21 cellular contexts compared by ENCODE assay signal in the genomic region with DNA sequence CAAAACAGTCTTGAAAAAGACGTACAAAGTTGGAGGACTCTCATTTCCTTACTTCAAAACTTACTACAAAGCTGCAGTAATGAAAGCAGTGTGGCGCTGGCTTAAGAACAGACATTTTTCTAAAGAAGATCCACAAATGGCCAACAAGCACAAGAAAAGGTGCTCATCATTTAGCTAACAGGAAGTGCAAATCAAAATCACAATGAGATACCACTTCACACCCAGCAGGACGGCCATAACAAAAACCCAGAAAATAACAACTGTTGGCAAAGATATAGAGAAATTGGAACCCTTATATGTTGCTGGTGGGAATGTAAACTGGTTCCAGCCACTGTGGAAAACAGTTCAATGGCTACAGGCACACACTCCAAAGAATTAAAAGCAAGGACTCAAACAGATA. TPM values are rescaled to one million over a fixed set of nuclear protein-coding genes. Genes with fewer than 3 reads are reported as not detected.
"Had no signal": no experiment of that assay in that cellular context is flagged by ENCODE, and none has a peak within 500 bp of the region (broad histone marks: within the 10 kb centered on the region; RNA-seq: fewer than 3 reads in every experiment).

No MANE protein-coding gene starts in this region.

- H3K9me3 Mint-ChIP-seq: activated naive CD8-positive, alpha-beta T cell treated with anti-CD3 and anti-CD28 coated beads for 36 hours; dendritic cell treated with granulocyte-macrophage colony-stimulating factor and Interleukin-4, amounts not matched to agents 40 ng/mL and 50 ng/mL, for 4 days; stimulated activated effector memory CD8-positive, alpha-beta T cell treated with anti-CD3 and anti-CD28 coated beads, Interleukin-12 subunit alpha, Interleukin-12 subunit beta, amount 100 ng/mL, for 72 hours had no signal

- H3K4me3 ChIP-seq: body of pancreas, lung, thyroid gland, uterus had no signal

- ATAC-seq: activated CD8-positive, alpha-beta T cell treated with anti-CD3 and anti-CD28 coated beads, Interleukin-2, amount 10 ng/mL, durations not matched to agents 7 days and 5 days; body of pancreas; left colon; stimulated activated effector memory CD8-positive, alpha-beta T cell treated with anti-CD3 and anti-CD28 coated beads, Interleukin-12 subunit alpha, Interleukin-12 subunit beta, amount 100 ng/mL, for 72 hours had no signal

- H3K4me3 Mint-ChIP-seq: activated CD8-positive, alpha-beta T cell treated with anti-CD3 and anti-CD28 coated beads, Interleukin-2, amount 10 ng/mL, durations not matched to agents 7 days and 5 days; activated naive CD8-positive, alpha-beta T cell treated with anti-CD3 and anti-CD28 coated beads for 36 hours; dendritic cell treated with granulocyte-macrophage colony-stimulating factor and Interleukin-4, amounts not matched to agents 40 ng/mL and 50 ng/mL, for 4 days; stimulated activated effector memory CD8-positive, alpha-beta T cell treated with anti-CD3 and anti-CD28 coated beads, Interleukin-12 subunit alpha, Interleukin-12 subunit beta, amount 100 ng/mL, for 72 hours had no signal

- H3K36me3 ChIP-seq: thyroid gland, uterus had no signal

- DNase-seq: activated CD4-positive, alpha-beta T cell treated with anti-CD3 and anti-CD28 coated beads for 48 hours; activated CD8-positive, alpha-beta memory T cell treated with anti-CD3 and anti-CD28 coated beads, Interleukin-2, amount 50 U/mL, for 4 hours; activated CD8-positive, alpha-beta T cell treated with anti-CD3 and anti-CD28 coated beads, Interleukin-2, amount 10 ng/mL, durations not matched to agents 7 days and 5 days; activated naive CD8-positive, alpha-beta T cell treated with anti-CD3 and anti-CD28 coated beads for 36 hours; activated T-cell treated with anti-CD3 and anti-CD28 coated beads, Interleukin-2, amount 50 U/mL, for 48 hours; amygdala; body of pancreas; cerebellar nuclear complex; effector memory CD4-positive, alpha-beta T cell; foreskin melanocyte; head of caudate nucleus; left colon; midbrain; posterior cingulate gyrus; retina; thyroid gland; uterus had no signal

- H3K27me3 ChIP-seq: body of pancreas, uterus had no signal

- H3K27ac Mint-ChIP-seq: activated CD8-positive, alpha-beta T cell treated with anti-CD3 and anti-CD28 coated beads, Interleukin-2, amount 10 ng/mL, durations not matched to agents 7 days and 5 days; activated naive CD8-positive, alpha-beta T cell treated with anti-CD3 and anti-CD28 coated beads for 36 hours; dendritic cell treated with granulocyte-macrophage colony-stimulating factor and Interleukin-4, amounts not matched to agents 40 ng/mL and 50 ng/mL, for 4 days; stimulated activated effector memory CD8-positive, alpha-beta T cell treated with anti-CD3 and anti-CD28 coated beads, Interleukin-12 subunit alpha, Interleukin-12 subunit beta, amount 100 ng/mL, for 72 hours had no signal

- H3K36me3 Mint-ChIP-seq: activated naive CD8-positive, alpha-beta T cell treated with anti-CD3 and anti-CD28 coated beads for 36 hours had no signal

- H3K4me1 ChIP-seq: uterus had no signal

- H3K27ac ChIP-seq: body of pancreas, thyroid gland, uterus had no signal

- H3K9me3 ChIP-seq: body of pancreas, thyroid gland, uterus had no signal

RNA-seq across cellular contexts. Expression of a gene that starts 46.2 kb away (rescaled TPM):
- total RNA-seq: activated CD8-positive, alpha-beta T cell treated with anti-CD3 and anti-CD28 coated beads, Interleukin-2, amount 10 ng/mL, durations not matched to agents 7 days and 5 days; activated naive CD8-positive, alpha-beta T cell treated with anti-CD3 and anti-CD28 coated beads for 36 hours; body of pancreas; T-helper 1 cell treated with Interleukin-12 subunit alpha and Interleukin-12 subunit beta and Interleukin-4 antibody, amounts not matched to agents 30 ng/mL and 1 ng/mL, for 36 hours had no signal
